In the genomic region with DNA sequence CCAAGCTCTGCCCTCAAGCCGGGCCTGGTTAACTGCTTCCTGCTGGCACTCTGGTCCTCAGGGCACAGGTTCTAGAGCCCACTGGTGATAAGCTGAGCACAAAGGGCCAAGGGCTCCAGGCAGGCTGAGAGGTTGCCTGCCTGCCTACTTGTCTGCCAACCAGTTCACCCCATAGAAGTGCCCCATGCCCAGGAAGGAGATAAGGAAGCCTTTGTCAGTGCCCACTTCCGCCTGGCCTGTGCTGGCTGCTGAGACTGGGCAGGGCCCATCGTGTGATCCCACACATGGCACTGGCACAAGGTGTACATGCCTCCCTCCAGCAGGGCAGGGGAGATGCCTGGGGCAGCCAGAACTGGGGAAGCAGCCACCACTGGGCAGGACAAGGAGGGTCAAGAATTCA, we compare ENCODE assay signal across 22 cellular contexts. TPM values are rescaled to one million over a fixed set of nuclear protein-coding genes. Genes with fewer than 3 reads are reported as not detected.
DNase-seq lines count a peak whose midpoint lies in the region; ATAC-seq and TF ChIP-seq lines count a peak whose summit lies in the region.
"Had no signal": no experiment of that assay in that cellular context is flagged by ENCODE, and none has a peak within 500 bp of the region (broad histone marks: within the 10 kb centered on the region; RNA-seq: fewer than 3 reads in every experiment).

No MANE protein-coding gene starts in this region.

- H2BK120ac ChIP-seq in IMR-90 (ENCODE audit: low read depth, low read length): no peak overlapping the region

- no peaks in the 10 kb centered on the region for H3K27me3 Mint-ChIP-seq in CD8-positive, alpha-beta T cell (ENCODE audit: low read depth)
- no peaks in the 10 kb centered on the region for H3K27me3 Mint-ChIP-seq in activated naive CD8-positive, alpha-beta T cell treated with anti-CD3 and anti-CD28 coated beads for 36 hours
- H3K27me3 Mint-ChIP-seq: activated CD4-positive, alpha-beta memory T cell treated with anti-CD3 and anti-CD28 coated beads, Interleukin-2, amount 10 ng/mL, durations not matched to agents 7 days and 5 days; CD4-positive, alpha-beta memory T cell had no signal

- peaks cover 10% of the 10 kb centered on the region; the same call in 1 of the 2 replicates for H3K9me1 ChIP-seq in IMR-90 (ENCODE audit: insufficient read depth, low read length)

- H2BK5ac ChIP-seq in IMR-90 (ENCODE audit: low read depth, low read length, poor library complexity, severe bottlenecking): no peak overlapping the region

- POLR2A ChIA-PET in IMR-90 (lab: Charles Lee; ENCODE audit: unreplicated experiment): no interaction called here
- POLR2A ChIA-PET in CD8-positive, alpha-beta T cell (lab: Charles Lee): no interaction called here

- H2BK15ac ChIP-seq in IMR-90 (ENCODE audit: low read depth, low read length): no peak overlapping the region

- H3K4me1 ChIP-seq in IMR-90 (ENCODE audit: control insufficient read depth, insufficient read depth, low read length) (no peaks in the 10 kb centered on the region), lower lobe of right lung (peaks cover 17% of the 10 kb centered on the region), skeletal muscle tissue (ENCODE audit: control insufficient read depth in 3 of 3, insufficient read depth in 3 of 3, low read length in 3 of 3) (peaks cover 28 to 52% (median 46%) of the 10 kb centered on the region in 3 donors)
- H3K4me1 ChIP-seq in CD8-positive, alpha-beta T cell (ENCODE audit: insufficient read depth, low read length): peaks cover 3% of the 10 kb centered on the region
- H3K4me1 ChIP-seq: HAP-1, uterus had no signal

- in situ Hi-C loops in IMR-90 (cut with MboI; ENCODE audit: low sequenced_read_pairs): no loop called here

- no peak for TF ChIP-seq CTCF in IMR-90 (conservative IDR thresholded peaks at IDR 0.05; ENCODE audit: low read depth, low read length)
- no peak for TF ChIP-seq CTCF in lower lobe of right lung (IDR thresholded peaks at IDR 0.05)
- TF ChIP-seq CTCF in CD8-positive, alpha-beta T cell (IDR thresholded peaks at IDR 0.05): no peak

- no peak overlapping the region for H4K5ac ChIP-seq in IMR-90 (ENCODE audit: low read depth, low read length)

- no peaks in the 10 kb centered on the region for H3K27me3 ChIP-seq in IMR-90 (ENCODE audit: control insufficient read depth, insufficient read depth, low read length)
- H3K27me3 ChIP-seq in lower lobe of right lung (ENCODE audit: low read depth): no peaks in the 10 kb centered on the region
- no peaks in the 10 kb centered on the region for H3K27me3 ChIP-seq in skeletal muscle tissue (ENCODE audit: control insufficient read depth in 3 of 3, insufficient read depth in 3 of 3, low read length in 3 of 3)
- no peaks in the 10 kb centered on the region for H3K27me3 ChIP-seq in CD8-positive, alpha-beta T cell (ENCODE audit: insufficient read depth, low read length)
- H3K27me3 ChIP-seq: adrenal gland, uterus had no signal

- H4K20me1 ChIP-seq in IMR-90 (ENCODE audit: insufficient read depth, low read length): peaks cover 5% of the 10 kb centered on the region; the same call in 1 of the 2 replicates

- no peak overlapping the region for H3K23ac ChIP-seq in IMR-90 (ENCODE audit: low read depth, low read length)

- H2AFZ ChIP-seq in IMR-90 (replicated peaks; ENCODE audit: low read length, poor library complexity): peak overlapping the region; percentile 21

- H3K4me3 ChIP-seq in IMR-90 (ENCODE audit: insufficient read depth, low read depth, low read length): no peak overlapping the region
- H3K4me3 ChIP-seq in lower lobe of right lung: no peak overlapping the region
- no peak overlapping the region for H3K4me3 ChIP-seq in skeletal muscle tissue (ENCODE audit: low read length in 3 of 3)
- H3K4me3 ChIP-seq in CD8-positive, alpha-beta T cell (ENCODE audit: low read depth, low read length): no peak overlapping the region
- H3K4me3 ChIP-seq: adrenal gland, HAP-1, uterus had no signal

- no peak for TF ChIP-seq POLR2A in IMR-90 (IDR thresholded peaks at IDR 0.05; ENCODE audit: low read depth, low read length)

- H3K9me3 Mint-ChIP-seq in CD8-positive, alpha-beta T cell: no peaks in the 10 kb centered on the region
- H3K9me3 Mint-ChIP-seq in activated naive CD8-positive, alpha-beta T cell treated with anti-CD3 and anti-CD28 coated beads for 36 hours: no peaks in the 10 kb centered on the region
- H3K9me3 Mint-ChIP-seq: activated CD4-positive, alpha-beta memory T cell treated with anti-CD3 and anti-CD28 coated beads, Interleukin-2, amount 10 ng/mL, durations not matched to agents 7 days and 5 days; CD4-positive, alpha-beta memory T cell had no signal

- no peak overlapping the region for H3K9ac ChIP-seq in IMR-90 (ENCODE audit: low read depth, low read length)
- H3K9ac ChIP-seq in skeletal muscle tissue (ENCODE audit: low read depth in 1 of 3, low read length in 3 of 3): peak overlapping the region in 2 of 3 donors; percentile 0 to 25

- H4K91ac ChIP-seq in IMR-90 (ENCODE audit: insufficient read depth, low read depth, low read length): no peak overlapping the region

- ATAC-seq in IMR-90 (ENCODE audit: low read depth) (no peak), Right ventricle myocardium inferior (peak; percentile 93), lower lobe of right lung (peak; percentile 73 to 75)
- ATAC-seq in CD8-positive, alpha-beta T cell: no peak
- ATAC-seq: activated CD4-positive, CD25-positive, alpha-beta regulatory T cell treated with anti-CD3 and anti-CD28 coated beads, Interleukin-2, amount 50 U/mL, for 24 hours had no signal

- no peak overlapping the region for H3K4me3 Mint-ChIP-seq in CD8-positive, alpha-beta T cell
- no peak overlapping the region for H3K4me3 Mint-ChIP-seq in activated naive CD8-positive, alpha-beta T cell treated with anti-CD3 and anti-CD28 coated beads for 36 hours
- H3K4me3 Mint-ChIP-seq: activated CD4-positive, alpha-beta memory T cell treated with anti-CD3 and anti-CD28 coated beads, Interleukin-2, amount 10 ng/mL, durations not matched to agents 7 days and 5 days; CD4-positive, alpha-beta memory T cell had no signal

- H2AK5ac ChIP-seq in IMR-90 (ENCODE audit: low read depth, low read length): 0 out of 2 replicates have a peak overlapping the region, but pooled peaks have one; percentile 23

- H3K79me1 ChIP-seq in IMR-90 (ENCODE audit: low read depth in 1 of 2, low read length in 2 of 2): peaks cover 30 to 57% of the 10 kb centered on the region in 2 experiments

- no peak overlapping the region for H4K8ac ChIP-seq in IMR-90 (ENCODE audit: low read depth in 2 of 2, low read length in 2 of 2)

- H2AK9ac ChIP-seq in IMR-90 (replicated peaks; ENCODE audit: low read depth, low read length, poor library complexity): no peak overlapping the region

- no peak overlapping the region for H3K4me2 ChIP-seq in IMR-90 (ENCODE audit: low read depth, low read length)

- CTCF ChIA-PET in IMR-90 (lab: Yijun Ruan, JAX): interaction anchor here (0.6 kb wide), 1 partner anchor 239 kb away, joined by 4 read pairs; no protein-coding TSS in a partner anchor
- CTCF ChIA-PET in CD8-positive, alpha-beta T cell (lab: Charles Lee): interaction anchor here (0.7 kb wide), 1 partner anchor 67 kb away, joined by 3 read pairs; no protein-coding TSS in a partner anchor

- no peak overlapping the region; the same call in 1 of the 2 replicates for H3K14ac ChIP-seq in IMR-90 (replicated peaks; ENCODE audit: low read depth, low read length)

- no peak for TF ChIP-seq RAD21 in IMR-90 (IDR thresholded peaks at IDR 0.05; ENCODE audit: low read length)

- H3K9me3 ChIP-seq in IMR-90 (ENCODE audit: control insufficient read depth, insufficient read depth, low read length) (no peaks in the 10 kb centered on the region), lower lobe of right lung (no peaks in the 10 kb centered on the region), skeletal muscle tissue (ENCODE audit: control insufficient read depth in 3 of 3, low read length in 3 of 3) (no peaks in the 10 kb centered on the region)
- no peaks in the 10 kb centered on the region for H3K9me3 ChIP-seq in CD8-positive, alpha-beta T cell (ENCODE audit: low read length)
- H3K9me3 ChIP-seq: adrenal gland, HAP-1, uterus had no signal

- no peak overlapping the region; the same call in 1 of the 2 replicates for H3K4ac ChIP-seq in IMR-90 (ENCODE audit: low read depth, low read length)

- no peak overlapping the region for H2BK20ac ChIP-seq in IMR-90 (ENCODE audit: low read depth, low read length)

- WGBS in IMR-90 (ENCODE audit: extremely low coverage in 2 of 2, insufficient read length in 1 of 2), 2 experiments: 100% methylated on average over 2 of the region's 3 CpGs; no CpG with 5 or more reads in 1 of the 2 experiments

- H3K27ac Mint-ChIP-seq in CD8-positive, alpha-beta T cell: no peak overlapping the region
- no peak overlapping the region for H3K27ac Mint-ChIP-seq in activated naive CD8-positive, alpha-beta T cell treated with anti-CD3 and anti-CD28 coated beads for 36 hours
- H3K27ac Mint-ChIP-seq: activated CD4-positive, alpha-beta memory T cell treated with anti-CD3 and anti-CD28 coated beads, Interleukin-2, amount 10 ng/mL, durations not matched to agents 7 days and 5 days had no signal

- H3K56ac ChIP-seq in IMR-90 (ENCODE audit: extremely low read depth, insufficient read depth, low read length): no peak overlapping the region

- intact Hi-C loops in IMR-90 (cut with micrococcal nuclease) (no loop called here), Right ventricle myocardium inferior (cut with DNase I) (no loop called here), lower lobe of right lung (cut with DNase I) (no loop called here)
- intact Hi-C loops in CD8-positive, alpha-beta T cell (cut with DNase I, micrococcal nuclease): no loop called here

- H3K27ac ChIP-seq in IMR-90 (ENCODE audit: insufficient read depth, low read length) (no peak overlapping the region), lower lobe of right lung (peak overlapping the region; percentile 53), skeletal muscle tissue (ENCODE audit: low read depth, low read length) (peak overlapping the region; percentile 44)
- H3K27ac ChIP-seq in CD8-positive, alpha-beta T cell (ENCODE audit: low read depth, low read length): no peak overlapping the region
- H3K27ac ChIP-seq: adrenal gland, uterus had no signal

- H3K18ac ChIP-seq in IMR-90 (ENCODE audit: low read depth, low read length): no peak overlapping the region

- dilution Hi-C loops in IMR-90 (cut with HindIII; ENCODE audit: low sequenced_read_pairs, unreplicated experiment): no loop called here

- H3K36me3 Mint-ChIP-seq in CD8-positive, alpha-beta T cell: peaks cover 14% of the 10 kb centered on the region
- peaks cover 2% of the 10 kb centered on the region for H3K36me3 Mint-ChIP-seq in activated naive CD8-positive, alpha-beta T cell treated with anti-CD3 and anti-CD28 coated beads for 36 hours

- no TSS peak for BruUV-seq in IMR-90 (replicated peaks; lab: Mats Ljungman, UMichigan)

- no peaks in the 10 kb centered on the region for H3K36me3 ChIP-seq in IMR-90 (ENCODE audit: control insufficient read depth, insufficient read depth, low read length)
- H3K36me3 ChIP-seq in lower lobe of right lung: peaks cover 12% of the 10 kb centered on the region
- H3K36me3 ChIP-seq in skeletal muscle tissue (ENCODE audit: control insufficient read depth in 3 of 3, insufficient read depth in 3 of 3, low read length in 3 of 3): peaks cover 2 to 5% (median 3%) of the 10 kb centered on the region in 3 donors
- H3K36me3 ChIP-seq in CD8-positive, alpha-beta T cell (ENCODE audit: insufficient read depth, low read length): no peaks in the 10 kb centered on the region
- H3K36me3 ChIP-seq: HAP-1, uterus had no signal

- H3K4me1 Mint-ChIP-seq in CD8-positive, alpha-beta T cell (ENCODE audit: low read depth): peaks cover 11% of the 10 kb centered on the region
- peaks cover 2% of the 10 kb centered on the region for H3K4me1 Mint-ChIP-seq in activated naive CD8-positive, alpha-beta T cell treated with anti-CD3 and anti-CD28 coated beads for 36 hours

- no peak for DNase-seq in IMR-90
- peak; percentile 80 for DNase-seq in Right ventricle myocardium inferior (ENCODE audit: missing footprints)
- DNase-seq in lower lobe of right lung: peak; percentile 70
- no peak for DNase-seq in CD8-positive, alpha-beta T cell
- DNase-seq in activated T-cell treated with anti-CD3 and anti-CD28 coated beads, Interleukin-2, amount 50 U/mL, for 48 hours: no peak
- no peak for DNase-seq in cerebellar nuclear complex (lab: John Stamatoyannopoulos, UW)
- no peak for DNase-seq in activated naive CD8-positive, alpha-beta T cell treated with anti-CD3 and anti-CD28 coated beads for 36 hours
- DNase-seq: activated CD4-positive, alpha-beta memory T cell treated with anti-CD3 and anti-CD28 coated beads, Interleukin-2, amount 10 ng/mL, durations not matched to agents 7 days and 5 days; activated gamma-delta T cell; activated T-cell treated with anti-CD3 and anti-CD28 coated beads for 4 hours; adrenal gland; CD4-positive, alpha-beta memory T cell; head of caudate nucleus; NCI-H1417; NCI-H524; nucleus accumbens; retina; T1000; uterus had no signal

RNA-seq across cellular contexts. Expression of a gene that starts 24.1 kb away (rescaled TPM):
- 1.9 and 2.0 TPM in 2 replicates for total RNA-seq in IMR-90 (2012; rRNA removed)
- polyA plus RNA-seq in IMR-90 (2012; rRNA removed): 20.5 and 21.2 TPM in 2 replicates
- 14.3 and 19.8 TPM in 2 replicates for polyA plus RNA-seq in IMR-90 (2012; cell fraction: cytosol; rRNA removed)
- 30.7 and 36.7 TPM in 2 replicates for polyA plus RNA-seq in IMR-90 (2012; cell fraction: nucleus; rRNA removed; ENCODE audit: low replicate concordance)
- 20.2 TPM for total RNA-seq in Right ventricle myocardium inferior
- total RNA-seq in lower lobe of right lung: 57.7 TPM
- 1.6 TPM for total RNA-seq in skeletal muscle tissue
- total RNA-seq in CD8-positive, alpha-beta T cell: 10 to 100 TPM; 17.9 to 18.3 TPM
- total RNA-seq in activated naive CD8-positive, alpha-beta T cell treated with anti-CD3 and anti-CD28 coated beads for 36 hours: 10 to 100 TPM; 19.8 to 22.4 TPM

Comparison
In these comparisons a context has a peak if more than half of its experiments do, and no peak if none do; other contexts are left out.
1. ATAC-seq: peak in Right ventricle myocardium inferior (single experiment) and lower lobe of right lung (2 of 2); none in IMR-90 (single experiment) and CD8-positive, alpha-beta T cell (single experiment).
2. DNase-seq: peak in Right ventricle myocardium inferior (single experiment) and lower lobe of right lung (single experiment); none in IMR-90 (single experiment), CD8-positive, alpha-beta T cell (0 of 7), activated T-cell treated with anti-CD3 and anti-CD28 coated beads, Interleukin-2, amount 50 U/mL, for 48 hours (0 of 2), cerebellar nuclear complex (0 of 2) and activated naive CD8-positive, alpha-beta T cell treated with anti-CD3 and anti-CD28 coated beads for 36 hours (single experiment).
3. H3K27ac ChIP-seq: peak in lower lobe of right lung (single experiment) and skeletal muscle tissue (single experiment); none in IMR-90 (single experiment) and CD8-positive, alpha-beta T cell (single experiment).